In genomic region chr7:54947266-54947665, GRCh38 we compare ENCODE assay signal across 24 cellular contexts.
"Had no signal": no experiment of that assay in that cellular context is flagged by ENCODE, and none has a peak within 500 bp of the region (broad histone marks: within the 10 kb centered on the region; RNA-seq: fewer than 3 reads in every experiment).

No MANE protein-coding gene starts in this region.

- H3K4me1 ChIP-seq: left lung, neural progenitor cell, prostate gland, right atrium auricular region had no signal

- ATAC-seq: naive thymus-derived CD4-positive, alpha-beta T cell; sciatic nerve; stimulated activated naive CD8-positive, alpha-beta T cell treated with anti-CD3 and anti-CD28 coated beads, Interleukin-15, amount 100 ng/mL, for 72 hours had no signal

- DNase-seq: dermis blood vessel endothelial cell; effector memory CD4-positive, alpha-beta T cell; head of caudate nucleus; kidney; left lung; mesendoderm; midbrain; naive thymus-derived CD4-positive, alpha-beta T cell; stimulated activated CD4-positive, alpha-beta T cell treated with anti-CD3 and anti-CD28 coated beads, Interleukin-12 subunit alpha, Interleukin-12 subunit beta, amount 100 ng/mL, for 4 hours; stimulated activated CD4-positive, alpha-beta T cell treated with anti-CD3 and anti-CD28 coated beads, Interleukin-1b, Interleukin-23, amount 100 ng/mL, for 48 hours; stimulated activated CD4-positive, alpha-beta T cell treated with anti-CD3 and anti-CD28 coated beads, Interleukin-4, amount 100 ng/mL, for 1 hour; stimulated activated CD8-positive, alpha-beta memory T cell treated with anti-CD3 and anti-CD28 coated beads, Interleukin-4, amount 100 ng/mL, for 48 hours; stimulated activated naive CD4-positive, alpha-beta T cell; stimulated activated naive CD8-positive, alpha-beta T cell treated with anti-CD3 and anti-CD28 coated beads, Interleukin-15, amount 100 ng/mL, for 72 hours; tibial artery; upper lobe of left lung had no signal

- H3K27me3 Mint-ChIP-seq: stimulated activated naive CD8-positive, alpha-beta T cell treated with anti-CD3 and anti-CD28 coated beads, Interleukin-15, amount 100 ng/mL, for 72 hours had no signal

- H3K36me3 ChIP-seq: esophagus muscularis mucosa, left lung, neural progenitor cell, prostate gland, right atrium auricular region, tibial artery, upper lobe of left lung had no signal

- H3K4me3 Mint-ChIP-seq: naive thymus-derived CD4-positive, alpha-beta T cell; nephron; neural progenitor cell; stimulated activated naive CD8-positive, alpha-beta T cell treated with anti-CD3 and anti-CD28 coated beads, Interleukin-15, amount 100 ng/mL, for 72 hours had no signal

- H3K9me3 ChIP-seq: esophagus muscularis mucosa, left lung, prostate gland, right atrium auricular region, tibial artery, upper lobe of left lung had no signal

- H3K4me3 ChIP-seq: coronary artery, esophagus muscularis mucosa, left lung, neural progenitor cell, prostate gland, right atrium auricular region, smooth muscle cell, tibial artery, upper lobe of left lung had no signal

- H3K4me1 Mint-ChIP-seq: naive thymus-derived CD4-positive, alpha-beta T cell; neural progenitor cell; stimulated activated naive CD8-positive, alpha-beta T cell treated with anti-CD3 and anti-CD28 coated beads, Interleukin-15, amount 100 ng/mL, for 72 hours had no signal

- H3K36me3 Mint-ChIP-seq: naive thymus-derived CD4-positive, alpha-beta T cell; neural progenitor cell had no signal

- H3K27ac ChIP-seq: coronary artery, esophagus muscularis mucosa, neural progenitor cell, right atrium auricular region, tibial artery had no signal

- H3K27ac Mint-ChIP-seq: naive thymus-derived CD4-positive, alpha-beta T cell; nephron; neural progenitor cell; stimulated activated naive CD8-positive, alpha-beta T cell treated with anti-CD3 and anti-CD28 coated beads, Interleukin-15, amount 100 ng/mL, for 72 hours had no signal

- H3K27me3 ChIP-seq: esophagus muscularis mucosa, left lung, neural progenitor cell, right atrium auricular region, tibial artery, upper lobe of left lung had no signal
